Comparison of ENCODE assay signal across 19 cellular contexts in the genomic region with DNA sequence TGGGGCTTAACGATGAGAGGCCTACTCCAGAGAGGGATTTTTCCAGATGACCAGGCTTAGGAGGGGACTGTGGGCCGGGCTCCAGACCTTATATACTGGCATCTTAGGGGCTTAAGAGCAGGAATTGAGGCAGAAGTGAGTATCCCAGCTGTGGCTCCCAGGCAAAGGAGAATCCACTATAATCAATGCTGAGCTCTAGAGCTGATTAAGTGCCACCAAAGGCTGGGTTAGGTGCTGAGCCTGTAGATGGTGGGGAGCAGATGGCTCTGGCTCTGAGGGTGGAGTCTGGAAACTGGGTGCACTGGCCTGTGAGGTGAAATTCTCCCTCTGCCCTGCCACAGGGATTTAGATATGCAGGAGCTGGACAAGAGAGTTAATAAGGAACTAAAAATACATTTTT. TPM values are rescaled to one million over a fixed set of nuclear protein-coding genes. Genes with fewer than 3 reads are reported as not detected.
DNase-seq lines count a peak whose midpoint lies in the region; ATAC-seq lines count a peak whose summit lies in the region.
"Had no signal": no experiment of that assay in that cellular context is flagged by ENCODE, and none has a peak within 500 bp of the region (broad histone marks: within the 10 kb centered on the region; RNA-seq: fewer than 3 reads in every experiment).

No MANE protein-coding gene starts in this region.

- H3K4me1 Mint-ChIP-seq in activated naive CD8-positive, alpha-beta T cell treated with anti-CD3 and anti-CD28 coated beads for 36 hours, result peaks cover 63% of the 10 kb centered on the region
- H3K4me1 Mint-ChIP-seq in activated naive CD8-positive, alpha-beta T cell treated with anti-CD3 and anti-CD28 coated beads, Interleukin-2, amount 50 U/mL, for 24 hours, result peaks cover 75% of the 10 kb centered on the region
- peaks cover 74% of the 10 kb centered on the region for H3K4me1 Mint-ChIP-seq in activated CD8-positive, alpha-beta T cell treated with anti-CD3 and anti-CD28 coated beads, Interleukin-2, amount 10 ng/mL, durations not matched to agents 7 days and 5 days (ENCODE audit: low read depth)
- H3K4me1 Mint-ChIP-seq in memory B cell, result peaks cover 40% of the 10 kb centered on the region

- no peak for ATAC-seq in activated naive CD8-positive, alpha-beta T cell treated with anti-CD3 and anti-CD28 coated beads, Interleukin-2, amount 50 U/mL, for 24 hours
- ATAC-seq in activated CD8-positive, alpha-beta T cell treated with anti-CD3 and anti-CD28 coated beads, Interleukin-2, amount 10 ng/mL, durations not matched to agents 7 days and 5 days, result no peak
- ATAC-seq in memory B cell (ENCODE audit: low read depth), result no peak
- ATAC-seq: HCT116; right lobe of liver; stimulated activated naive B cell treated with anti-CD40 and anti-IgM and Interleukin-4, amounts not matched to agents 10 μg/mL and 1 μg/mL and 100 μg/mL, for 72 hours had no signal

- CTCF ChIA-PET in activated CD8-positive, alpha-beta T cell treated with anti-CD3 and anti-CD28 coated beads, Interleukin-2, amount 10 ng/mL, durations not matched to agents 7 days and 5 days (lab: Charles Lee), result interaction anchor here (2.4 kb wide), 1 partner anchor 26 kb away, joined by 7 read pairs; no protein-coding TSS in a partner anchor

- no peak for DNase-seq in activated naive CD8-positive, alpha-beta T cell treated with anti-CD3 and anti-CD28 coated beads for 36 hours
- DNase-seq in activated naive CD8-positive, alpha-beta T cell treated with anti-CD3 and anti-CD28 coated beads, Interleukin-2, amount 50 U/mL, for 24 hours, result no peak
- DNase-seq in activated CD8-positive, alpha-beta T cell treated with anti-CD3 and anti-CD28 coated beads, Interleukin-2, amount 10 ng/mL, durations not matched to agents 7 days and 5 days, result no peak
- DNase-seq in memory B cell (ENCODE audit: low spot score in 2 of 2), result no peak
- no peak for DNase-seq in NCI-H345 treated with DMSO at 0.1 percent for 48 hours (lab: John Stamatoyannopoulos, UW; ENCODE audit: unreplicated experiment)
- DNase-seq in DMS79 (lab: John Stamatoyannopoulos, UW), result no peak
- no peak for DNase-seq in NCI-H345 (lab: John Stamatoyannopoulos, UW)
- DNase-seq in HuH-7.5 (ENCODE audit: low spot score), result no peak
- DNase-seq: Caco-2; erythroblast; KBM-7; NCI-H187 treated with DMSO at 0.1 percent for 48 hours; NCI-H510A; right lobe of liver; SHP77 treated with DMSO at 0.1 percent for 48 hours; stimulated activated naive B cell treated with anti-CD40 and anti-IgM and Interleukin-4, amounts not matched to agents 10 μg/mL and 1 μg/mL and 100 μg/mL, for 72 hours; transverse colon had no signal

- H3K27ac Mint-ChIP-seq in activated naive CD8-positive, alpha-beta T cell treated with anti-CD3 and anti-CD28 coated beads for 36 hours, result peak overlapping the region; percentile 11
- no peak overlapping the region for H3K27ac Mint-ChIP-seq in activated naive CD8-positive, alpha-beta T cell treated with anti-CD3 and anti-CD28 coated beads, Interleukin-2, amount 50 U/mL, for 24 hours
- H3K27ac Mint-ChIP-seq in activated CD8-positive, alpha-beta T cell treated with anti-CD3 and anti-CD28 coated beads, Interleukin-2, amount 10 ng/mL, durations not matched to agents 7 days and 5 days, result peak overlapping the region; percentile 52
- peak overlapping the region; percentile 67 for H3K27ac Mint-ChIP-seq in memory B cell

- POLR2A ChIA-PET in activated CD8-positive, alpha-beta T cell treated with anti-CD3 and anti-CD28 coated beads, Interleukin-2, amount 10 ng/mL, durations not matched to agents 7 days and 5 days (lab: Charles Lee), result interaction anchor here (1.3 kb wide), 1 partner anchor 10 kb away, joined by 3 read pairs; no protein-coding TSS in a partner anchor

- peaks cover 4% of the 10 kb centered on the region for H3K36me3 Mint-ChIP-seq in activated naive CD8-positive, alpha-beta T cell treated with anti-CD3 and anti-CD28 coated beads for 36 hours
- H3K36me3 Mint-ChIP-seq in activated naive CD8-positive, alpha-beta T cell treated with anti-CD3 and anti-CD28 coated beads, Interleukin-2, amount 50 U/mL, for 24 hours (ENCODE audit: low read depth), result peaks cover 4% of the 10 kb centered on the region
- H3K36me3 Mint-ChIP-seq in activated CD8-positive, alpha-beta T cell treated with anti-CD3 and anti-CD28 coated beads, Interleukin-2, amount 10 ng/mL, durations not matched to agents 7 days and 5 days (ENCODE audit: low read depth), result peaks cover 9% of the 10 kb centered on the region
- peaks cover 17% of the 10 kb centered on the region for H3K36me3 Mint-ChIP-seq in memory B cell

- H3K9me3 Mint-ChIP-seq in activated naive CD8-positive, alpha-beta T cell treated with anti-CD3 and anti-CD28 coated beads for 36 hours, result no peaks in the 10 kb centered on the region
- H3K9me3 Mint-ChIP-seq in activated naive CD8-positive, alpha-beta T cell treated with anti-CD3 and anti-CD28 coated beads, Interleukin-2, amount 50 U/mL, for 24 hours, result no peaks in the 10 kb centered on the region
- no peaks in the 10 kb centered on the region for H3K9me3 Mint-ChIP-seq in activated CD8-positive, alpha-beta T cell treated with anti-CD3 and anti-CD28 coated beads, Interleukin-2, amount 10 ng/mL, durations not matched to agents 7 days and 5 days (ENCODE audit: insufficient read depth)
- H3K9me3 Mint-ChIP-seq in memory B cell, result no peaks in the 10 kb centered on the region
- H3K9me3 Mint-ChIP-seq: stimulated activated naive B cell treated with anti-CD40 and anti-IgM and Interleukin-4, amounts not matched to agents 10 μg/mL and 1 μg/mL and 100 μg/mL, for 72 hours had no signal

- H3K4me3 Mint-ChIP-seq in activated naive CD8-positive, alpha-beta T cell treated with anti-CD3 and anti-CD28 coated beads for 36 hours, result no peak overlapping the region
- H3K4me3 Mint-ChIP-seq in activated naive CD8-positive, alpha-beta T cell treated with anti-CD3 and anti-CD28 coated beads, Interleukin-2, amount 50 U/mL, for 24 hours, result no peak overlapping the region
- H3K4me3 Mint-ChIP-seq in activated CD8-positive, alpha-beta T cell treated with anti-CD3 and anti-CD28 coated beads, Interleukin-2, amount 10 ng/mL, durations not matched to agents 7 days and 5 days, result no peak overlapping the region
- no peak overlapping the region for H3K4me3 Mint-ChIP-seq in memory B cell
- H3K4me3 Mint-ChIP-seq: stimulated activated naive B cell treated with anti-CD40 and anti-IgM and Interleukin-4, amounts not matched to agents 10 μg/mL and 1 μg/mL and 100 μg/mL, for 72 hours had no signal

- no peaks in the 10 kb centered on the region for H3K27me3 Mint-ChIP-seq in activated naive CD8-positive, alpha-beta T cell treated with anti-CD3 and anti-CD28 coated beads for 36 hours
- no peaks in the 10 kb centered on the region for H3K27me3 Mint-ChIP-seq in activated naive CD8-positive, alpha-beta T cell treated with anti-CD3 and anti-CD28 coated beads, Interleukin-2, amount 50 U/mL, for 24 hours
- no peaks in the 10 kb centered on the region for H3K27me3 Mint-ChIP-seq in activated CD8-positive, alpha-beta T cell treated with anti-CD3 and anti-CD28 coated beads, Interleukin-2, amount 10 ng/mL, durations not matched to agents 7 days and 5 days (ENCODE audit: low read depth)
- no peaks in the 10 kb centered on the region for H3K27me3 Mint-ChIP-seq in memory B cell
- H3K27me3 Mint-ChIP-seq: activated naive CD8-positive, alpha-beta T cell; stimulated activated naive B cell treated with anti-CD40 and anti-IgM and Interleukin-4, amounts not matched to agents 10 μg/mL and 1 μg/mL and 100 μg/mL, for 72 hours had no signal

RNA-seq across cellular contexts. Expression of gene IRAK2, which starts 23.2 kb away (rescaled TPM):
- 1 to 10 TPM; 2.6 to 3.1 TPM for total RNA-seq in activated naive CD8-positive, alpha-beta T cell treated with anti-CD3 and anti-CD28 coated beads for 36 hours
- total RNA-seq in activated CD8-positive, alpha-beta T cell treated with anti-CD3 and anti-CD28 coated beads, Interleukin-2, amount 10 ng/mL, durations not matched to agents 7 days and 5 days, result 1 to 10 TPM; 1.3 to 1.4 TPM

RNA-seq across cellular contexts. Expression of gene VHL, which starts 46.4 kb away (rescaled TPM):
- total RNA-seq in activated naive CD8-positive, alpha-beta T cell treated with anti-CD3 and anti-CD28 coated beads for 36 hours, result 10 to 100 TPM; 42.0 to 42.2 TPM
- total RNA-seq in activated CD8-positive, alpha-beta T cell treated with anti-CD3 and anti-CD28 coated beads, Interleukin-2, amount 10 ng/mL, durations not matched to agents 7 days and 5 days, result 10 to 100 TPM; 57.0 to 59.1 TPM
